Comparison of ENCODE assay signal across 2 cellular contexts in genomic region chr5:151073280-151073679, GRCh38.
TF ChIP-seq lines count a peak whose summit lies in the region.

No MANE protein-coding gene starts in this region.

TF ChIP-seq in HCT116, 20 proteins besides CTCF, POLR2A, EP300 and RAD21:
- TF ChIP-seq ATF3 (IDR thresholded peaks at IDR 0.05) (no peak), JUND (IDR thresholded peaks at IDR 0.05) (no peak), YY1 (IDR thresholded peaks at IDR 0.05; ENCODE audit: extremely low read depth, insufficient replicate concordance, low read depth, low read length) (no peak), TCF7L2 (IDR thresholded peaks at IDR 0.05; ENCODE audit: borderline replicate concordance, extremely low read depth, insufficient read depth, insufficient read length) (no peak), EZH2phosphoT487 (IDR thresholded peaks at IDR 0.05; ENCODE audit: borderline replicate concordance) (no peak), EZH2 (IDR thresholded peaks at IDR 0.05) (no peak), EGR1 (IDR thresholded peaks at IDR 0.05; ENCODE audit: low read depth) (no peak), ZFX (IDR thresholded peaks at IDR 0.05) (no peak), MAX (IDR thresholded peaks at IDR 0.05) (no peak), ZNF274 (IDR thresholded peaks at IDR 0.05; ENCODE audit: low read depth, low read length) (no peak), CEBPB (IDR thresholded peaks at IDR 0.05; ENCODE audit: low read depth) (no peak), FOSL1 (IDR thresholded peaks at IDR 0.05; ENCODE audit: low read depth) (no peak), SIN3A (IDR thresholded peaks at IDR 0.05; ENCODE audit: low read depth) (no peak), ELF1 (IDR thresholded peaks at IDR 0.05; ENCODE audit: borderline replicate concordance, low read depth) (no peak), REST (IDR thresholded peaks at IDR 0.05; ENCODE audit: low read depth) (no peak), SRF (IDR thresholded peaks at IDR 0.05; ENCODE audit: low read depth) (no peak), CBX3 (IDR thresholded peaks at IDR 0.05; ENCODE audit: low read depth) (no peak), POLR2AphosphoS5 (IDR thresholded peaks at IDR 0.05; ENCODE audit: low read depth, low read length) (no peak), ZBTB33 (IDR thresholded peaks at IDR 0.05; ENCODE audit: extremely low read depth, insufficient replicate concordance, low read length) (no peak)

TF ChIP-seq in H1, 55 proteins besides CTCF, POLR2A, EP300 and RAD21:
- TF ChIP-seq MAX (IDR thresholded peaks at IDR 0.05) (no peak), KDM1A (IDR thresholded peaks at IDR 0.05; ENCODE audit: borderline replicate concordance, low read length) (peak; percentile 62; the same call in 1 of the 2 replicates)
